In genomic region chr15:66153549-66154415, GRCh38 we compare ENCODE assay signal across 10 cellular contexts.
DNase-seq lines count a peak whose midpoint lies in the region; ATAC-seq and TF ChIP-seq lines count a peak whose summit lies in the region.
"Had no signal": no experiment of that assay in that cellular context is flagged by ENCODE, and none has a peak within 500 bp of the region (broad histone marks: within the 10 kb centered on the region; RNA-seq: fewer than 3 reads in every experiment).

No MANE protein-coding gene starts in this region.

- H3K4me1 ChIP-seq in mammary epithelial cell (ENCODE audit: insufficient read depth, low read length), result no peaks in the 10 kb centered on the region
- H3K4me1 ChIP-seq in tibial nerve, result no peaks in the 10 kb centered on the region
- H3K4me1 ChIP-seq in left ventricle myocardium inferior, result peaks cover 6% of the 10 kb centered on the region

- 79% methylated on average over 14 of the region's 15 CpGs for WGBS in mammary epithelial cell (ENCODE audit: low coverage, missing lambda C conversion rate)
- WGBS in tibial nerve, 2 donors, result 57 to 70% methylated on average over 15 of the region's 15 CpGs

- H3K36me3 ChIP-seq in mammary epithelial cell (ENCODE audit: insufficient read depth, low read length) (no peaks in the 10 kb centered on the region), tibial nerve (no peaks in the 10 kb centered on the region), left ventricle myocardium inferior (no peaks in the 10 kb centered on the region)

- intact Hi-C loops in mammary epithelial cell (cut with micrococcal nuclease), result no loop called here
- intact Hi-C loops in CD14-positive monocyte (cut with micrococcal nuclease), result no loop called here
- intact Hi-C loops in left ventricle myocardium inferior (cut with micrococcal nuclease), result no loop called here

- no peaks in the 10 kb centered on the region for H4K20me1 ChIP-seq in mammary epithelial cell (ENCODE audit: insufficient read depth, low read length)

- ATAC-seq in GM19397 (IDR thresholded peaks at IDR 0.05; ENCODE audit: unreplicated experiment), result peak; percentile 68
- ATAC-seq in HG03103 (IDR thresholded peaks at IDR 0.05; ENCODE audit: low read depth, unreplicated experiment), result peak; percentile 75
- ATAC-seq: PC-3 had no signal

- no peak for TF ChIP-seq POLR2A in tibial nerve (IDR thresholded peaks at IDR 0.05)

- no peaks in the 10 kb centered on the region for H3K9me3 ChIP-seq in mammary epithelial cell (replicated peaks; ENCODE audit: insufficient read depth, low read length)
- H3K9me3 ChIP-seq in tibial nerve, result no peaks in the 10 kb centered on the region
- H3K9me3 ChIP-seq in left ventricle myocardium inferior (replicated peaks), result no peaks in the 10 kb centered on the region

- TF ChIP-seq CTCF in mammary epithelial cell (conservative IDR thresholded peaks at IDR 0.05 in 1 of 2, IDR thresholded peaks at IDR 0.05 in 1 of 2; ENCODE audit: extremely low read depth in 1 of 2, insufficient read depth in 1 of 2, low read depth in 1 of 2, low read length in 2 of 2) (no peak), CD14-positive monocyte (IDR thresholded peaks at IDR 0.05) (no peak), tibial nerve (IDR thresholded peaks at IDR 0.05) (no peak), left ventricle myocardium inferior (IDR thresholded peaks at IDR 0.05; ENCODE audit: borderline replicate concordance) (no peak)

- no peak for TF ChIP-seq EP300 in tibial nerve (IDR thresholded peaks at IDR 0.05)

- H3K27me3 Mint-ChIP-seq in CD14-positive monocyte (ENCODE audit: low read depth in 3 of 3), result peaks cover 6 to 10% (median 7%) of the 10 kb centered on the region in 3 donors

- in situ Hi-C loops in mammary epithelial cell (cut with MboI; ENCODE audit: low sequenced_read_pairs in 2 of 2), result no loop called here

- H3K79me2 ChIP-seq in mammary epithelial cell (ENCODE audit: insufficient read depth, low read length), result no peaks in the 10 kb centered on the region

- dilution Hi-C loops in mammary epithelial cell (cut with HindIII; ENCODE audit: low sequenced_read_pairs), result no loop called here

- H3K4me2 ChIP-seq in mammary epithelial cell (ENCODE audit: insufficient read depth, low read depth, low read length), result no peak overlapping the region

- no peaks in the 10 kb centered on the region for H3K36me3 Mint-ChIP-seq in CD14-positive monocyte

- peak; percentile 96 for DNase-seq in COR-L47 (lab: John Stamatoyannopoulos, UW)
- DNase-seq in NCI-H2227 (lab: John Stamatoyannopoulos, UW; ENCODE audit: unreplicated experiment), result peak; percentile 63
- no peak for DNase-seq in mammary epithelial cell
- no peak for DNase-seq in CD14-positive monocyte (ENCODE audit: low spot score)
- no peak for DNase-seq in tibial nerve (ENCODE audit: low spot score in 2 of 2)
- no peak for DNase-seq in left ventricle myocardium inferior
- DNase-seq: endodermal cell, PC-3 had no signal

- no peaks in the 10 kb centered on the region for H3K9me3 Mint-ChIP-seq in CD14-positive monocyte
- H3K9me3 Mint-ChIP-seq: endodermal cell had no signal

- no peak overlapping the region for H3K9ac ChIP-seq in mammary epithelial cell (ENCODE audit: insufficient read depth, low read length)

- CTCF ChIA-PET in mammary epithelial cell (lab: Charles Lee; ENCODE audit: low non-redundant PET), result no interaction called here

- no peak overlapping the region for H2AFZ ChIP-seq in mammary epithelial cell (ENCODE audit: low read depth, low read length)

- BruUV-seq in mammary epithelial cell (replicated peaks; lab: Mats Ljungman, UMichigan), result no TSS peak

- H3K4me1 Mint-ChIP-seq in CD14-positive monocyte, result no peaks in the 10 kb centered on the region

- no peak overlapping the region for H3K4me3 Mint-ChIP-seq in CD14-positive monocyte
- H3K4me3 Mint-ChIP-seq: endodermal cell had no signal

- H3K27me3 ChIP-seq in mammary epithelial cell (ENCODE audit: insufficient read depth, low read length), result peaks cover 6% of the 10 kb centered on the region
- H3K27me3 ChIP-seq in tibial nerve, result peaks cover 0 to 19% of the 10 kb centered on the region in 2 donors
- peaks cover 95% of the 10 kb centered on the region for H3K27me3 ChIP-seq in left ventricle myocardium inferior (ENCODE audit: low read depth)

- no peak overlapping the region for H3K4me3 ChIP-seq in mammary epithelial cell (replicated peaks in 1 of 3; ENCODE audit: insufficient read depth in 1 of 3, low read depth in 2 of 3, low read length in 3 of 3)
- H3K4me3 ChIP-seq in tibial nerve, result no peak overlapping the region
- H3K4me3 ChIP-seq in left ventricle myocardium inferior, result no peak overlapping the region

- H3K27ac Mint-ChIP-seq in CD14-positive monocyte, result no peak overlapping the region
- H3K27ac Mint-ChIP-seq: endodermal cell had no signal

- no peak overlapping the region for H3K27ac ChIP-seq in mammary epithelial cell (ENCODE audit: insufficient read depth, low read depth, low read length)
- H3K27ac ChIP-seq in tibial nerve, result no peak overlapping the region
- no peak overlapping the region for H3K27ac ChIP-seq in left ventricle myocardium inferior (replicated peaks)

Comparison
In these comparisons a context has a peak if more than half of its experiments do, and no peak if none do; other contexts are left out.
1. DNase-seq: peak in COR-L47 (single experiment) and NCI-H2227 (single experiment); none in mammary epithelial cell (single experiment), CD14-positive monocyte (single experiment), tibial nerve (0 of 2) and left ventricle myocardium inferior (single experiment).